10 cellular contexts compared by ENCODE assay signal in genomic region chr1:15337656-15338402, GRCh38.
DNase-seq lines count a peak whose midpoint lies in the region; ATAC-seq and TF ChIP-seq lines count a peak whose summit lies in the region.
"Had no signal": no experiment of that assay in that cellular context is flagged by ENCODE, and none has a peak within 500 bp of the region (broad histone marks: within the 10 kb centered on the region; RNA-seq: fewer than 3 reads in every experiment).

No MANE protein-coding gene starts in this region.

- H3K4me2 ChIP-seq in neural progenitor cell: no peak overlapping the region

- H3K4me1 Mint-ChIP-seq in neural progenitor cell: peaks cover 30% of the 10 kb centered on the region
- H3K4me1 Mint-ChIP-seq: WTC11 had no signal

- no peaks in the 10 kb centered on the region for H3F3A ChIP-seq in neural progenitor cell (ENCODE audit: low read depth)

- peaks cover 11% of the 10 kb centered on the region for H3K27me3 Mint-ChIP-seq in neural progenitor cell (ENCODE audit: insufficient read depth, low read depth)

- TF ChIP-seq POLR2A in NB4 (IDR thresholded peaks at IDR 0.05; ENCODE audit: extremely low read depth, insufficient read length) (no peak), suprapubic skin (IDR thresholded peaks at IDR 0.05) (no peak)

- H3K36me3 ChIP-seq in neural progenitor cell: no peaks in the 10 kb centered on the region
- H3K36me3 ChIP-seq in suprapubic skin: no peaks in the 10 kb centered on the region

- 40% methylated on average over 17 of the region's 17 CpGs for WGBS in suprapubic skin

- DNase-seq in AG10803 (ENCODE audit: low read depth) (peak; percentile 84), NB4 (ENCODE audit: low read depth) (peak; percentile 41), epidermal melanocyte (ENCODE audit: insufficient read length, low spot score) (peak; percentile 40), neural progenitor cell (ENCODE audit: low spot score) (no peak), suprapubic skin (ENCODE audit: low spot score in 2 of 2) (no peak), cortex of kidney (lab: John Stamatoyannopoulos, UW) (no peak), NCI-H187 treated with DMSO at 0.1 percent for 48 hours (lab: John Stamatoyannopoulos, UW) (no peak)
- DNase-seq: DND-41 had no signal

- peak overlapping the region; percentile 48 for H3K4me3 Mint-ChIP-seq in neural progenitor cell
- H3K4me3 Mint-ChIP-seq: WTC11 had no signal

- no peak overlapping the region for H3K9ac ChIP-seq in neural progenitor cell

- H2AFZ ChIP-seq in neural progenitor cell (replicated peaks): no peak overlapping the region

- H3K27me3 ChIP-seq in neural progenitor cell (no peaks in the 10 kb centered on the region), suprapubic skin (no peaks in the 10 kb centered on the region)

- TF ChIP-seq CTCF in AG10803 (conservative IDR thresholded peaks at IDR 0.05; ENCODE audit: low read length) (no peak), NB4 (IDR thresholded peaks at IDR 0.05; ENCODE audit: low read depth, low read length) (no peak), neural progenitor cell (IDR thresholded peaks at IDR 0.05) (no peak), suprapubic skin (IDR thresholded peaks at IDR 0.05) (no peak)

- H3K4me3 ChIP-seq in AG10803 (ENCODE audit: low read length): no peak overlapping the region
- no peak overlapping the region for H3K4me3 ChIP-seq in NB4 (ENCODE audit: low read depth, low read length)
- no peak overlapping the region for H3K4me3 ChIP-seq in neural progenitor cell
- H3K4me3 ChIP-seq in suprapubic skin: no peak overlapping the region

- H3K79me2 ChIP-seq in neural progenitor cell (ENCODE audit: low read depth): no peaks in the 10 kb centered on the region

- H3K36me3 Mint-ChIP-seq in neural progenitor cell: peaks cover 4% of the 10 kb centered on the region

- no peak for TF ChIP-seq EP300 in suprapubic skin (IDR thresholded peaks at IDR 0.05)

- H3K9me3 ChIP-seq in neural progenitor cell (ENCODE audit: low read depth) (no peaks in the 10 kb centered on the region), suprapubic skin (no peaks in the 10 kb centered on the region)

- no peak overlapping the region for H3K27ac ChIP-seq in neural progenitor cell
- H3K27ac ChIP-seq in suprapubic skin: no peak overlapping the region

- H4K20me1 ChIP-seq in neural progenitor cell (ENCODE audit: low read depth): no peaks in the 10 kb centered on the region

- ATAC-seq in GM18502 (IDR thresholded peaks at IDR 0.05; ENCODE audit: poor library complexity, unreplicated experiment): no peak
- ATAC-seq: WTC11 had no signal

- H3K4me1 ChIP-seq in neural progenitor cell (no peaks in the 10 kb centered on the region), suprapubic skin (peaks cover 13% of the 10 kb centered on the region)

- H3K9me3 Mint-ChIP-seq in neural progenitor cell: peaks cover 9% of the 10 kb centered on the region

- peak overlapping the region; percentile 71 for H3K27ac Mint-ChIP-seq in neural progenitor cell
- H3K27ac Mint-ChIP-seq: WTC11 had no signal

Comparison
In these comparisons a context has a peak if more than half of its experiments do, and no peak if none do; other contexts are left out.
1. DNase-seq: peak in AG10803 (single experiment), NB4 (single experiment) and epidermal melanocyte (single experiment); none in neural progenitor cell (single experiment), suprapubic skin (0 of 2), cortex of kidney (single experiment) and NCI-H187 treated with DMSO at 0.1 percent for 48 hours (single experiment).